ENCODE assay signal across 8 cellular contexts in the genomic region with DNA sequence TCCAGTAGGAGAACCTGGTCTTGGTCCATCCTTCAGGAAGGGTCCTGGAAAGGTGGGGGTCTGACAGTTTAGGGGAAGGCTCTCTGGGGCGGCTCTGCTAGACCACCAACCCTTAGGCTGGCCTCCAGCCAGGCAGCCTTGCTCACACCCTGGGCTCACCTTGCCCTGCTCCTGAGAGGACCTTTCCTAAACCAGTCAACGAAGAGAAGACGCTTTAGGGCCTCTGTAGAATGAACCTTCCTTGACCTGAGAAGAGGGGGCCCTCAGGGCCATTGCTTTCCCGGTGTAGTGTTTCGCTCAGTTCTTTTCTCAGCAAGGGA. TPM values are rescaled to one million over a fixed set of nuclear protein-coding genes. Genes with fewer than 3 reads are reported as not detected.
DNase-seq lines count a peak whose midpoint lies in the region; ATAC-seq, FAIRE-seq and TF ChIP-seq lines count a peak whose summit lies in the region.

No MANE protein-coding gene starts in this region.

- H3K4me2 ChIP-seq in PC-9 (peak overlapping the region; percentile 79), H1 (ENCODE audit: insufficient read depth in 1 of 2, low read depth in 2 of 2, low read length in 2 of 2) (peak overlapping the region; percentile 63 to 98), neuronal stem cell (ENCODE audit: insufficient read depth, low read length, poor library complexity, severe bottlenecking) (peak overlapping the region; percentile 31)

- 87% methylated on average over 5 of the region's 5 CpGs; no CpG with 5 or more reads in 1 of the 2 experiments for whole genome bisulfite sequencing in H1 (ENCODE audit: extremely low coverage in 1 of 2, insufficient coverage in 1 of 2, insufficient read length in 1 of 2, insufficient replicate concordance in 2 of 2, low coverage in 1 of 2, low lambda C conversion rate in 2 of 2, missing lambda C conversion rate in 1 of 2), 2 experiments
- WGBS in neuronal stem cell (ENCODE audit: extremely low coverage in 2 of 2, insufficient read length in 2 of 2, insufficient replicate concordance in 1 of 2), 2 donors = no CpG with 5 or more reads among the region's 5 CpGs

- H3K9ac ChIP-seq in H1 (replicated peaks in 1 of 4; ENCODE audit: extremely low read depth in 1 of 4, low read depth in 3 of 4, low read length in 3 of 4) (no peak overlapping the region), neuronal stem cell (ENCODE audit: low read depth, low read length, poor library complexity) (peak overlapping the region; percentile 30)

- H3F3A ChIP-seq in PC-9 (ENCODE audit: insufficient read depth, low read depth) = no peaks in the 10 kb centered on the region

- peak overlapping the region; percentile 74 for H3K27ac Mint-ChIP-seq in Calu3 (ENCODE audit: unreplicated experiment)

- peaks cover 17% of the 10 kb centered on the region for H3K79me2 ChIP-seq in PC-9 (ENCODE audit: low read depth)
- no peaks in the 10 kb centered on the region; a peak in 1 of 4 replicates for H3K79me2 ChIP-seq in H1 (ENCODE audit: control insufficient read depth in 1 of 2, insufficient read depth in 2 of 2, low read length in 2 of 2)

- TF ChIP-seq POLR2A in H1 (IDR thresholded peaks at IDR 0.05; ENCODE audit: control extremely low read depth in 1 of 2, low read depth in 2 of 2, low read length in 2 of 2) = no peak

- H4K8ac ChIP-seq in H1 (ENCODE audit: extremely low read depth, insufficient read depth, low read length) (no peak overlapping the region), neuronal stem cell (ENCODE audit: low read depth, low read length) (no peak overlapping the region)

- no peaks in the 10 kb centered on the region for H3K9me2 ChIP-seq in PC-9 (ENCODE audit: insufficient read depth)

- TF ChIP-seq RAD21 in H1 (IDR thresholded peaks at IDR 0.05 in 1 of 2, conservative IDR thresholded peaks at IDR 0.05 in 1 of 2; ENCODE audit: low read depth in 2 of 2, low read length in 2 of 2) = no peak

- H2AFZ ChIP-seq in PC-9 (no peak overlapping the region), H1 (ENCODE audit: low read length) (no peak overlapping the region), neuronal stem cell (ENCODE audit: low read length) (peak overlapping the region; percentile 95)

- H2BK5ac ChIP-seq in H1 (ENCODE audit: low read depth, low read length) (no peak overlapping the region), neuronal stem cell (ENCODE audit: low read length) (peak overlapping the region; percentile 78)

- H3K27me3 ChIP-seq in PC-9 (ENCODE audit: insufficient read depth, low read depth) (no peaks in the 10 kb centered on the region), H1 (replicated peaks in 1 of 4; ENCODE audit: control insufficient read depth in 3 of 4, extremely low read depth in 1 of 4, insufficient read depth in 3 of 4, low read length in 3 of 4) (peaks cover 0 to 3% (median 0%) of the 10 kb centered on the region in 4 experiments; a peak in 1 of 7 replicates), neuronal stem cell (ENCODE audit: control insufficient read depth in 3 of 3, insufficient read depth in 3 of 3, low read depth in 1 of 3, low read length in 3 of 3) (peaks cover 0 to 7% (median 0%) of the 10 kb centered on the region in 3 experiments)

- DNase-seq in Calu3 (no peak), PC-9 (no peak), H1 (ENCODE audit: low read depth in 1 of 2, low spot score in 2 of 2) (no peak), neuronal stem cell (ENCODE audit: low spot score) (no peak)
- no peak for DNase-seq in effector CD8-positive, alpha-beta T cell (lab: John Stamatoyannopoulos, UW)

- H3K4ac ChIP-seq in H1 (replicated peaks; ENCODE audit: insufficient read length, low read depth, low read length) (no peak overlapping the region), neuronal stem cell (ENCODE audit: low read length) (no peak overlapping the region)

- H3K56ac ChIP-seq in H1 (replicated peaks; ENCODE audit: insufficient read length, low read depth, low read length) = no peak overlapping the region

- H3K4me1 Mint-ChIP-seq in Calu3 (ENCODE audit: low read depth, unreplicated experiment) = peaks cover 9% of the 10 kb centered on the region

- H3K36me3 ChIP-seq in PC-9 (ENCODE audit: low read depth) (no peaks in the 10 kb centered on the region), H1 (ENCODE audit: control insufficient read depth in 2 of 4, insufficient read depth in 4 of 4, low read length in 3 of 4) (peaks cover 4 to 10% (median 10%) of the 10 kb centered on the region in 4 experiments; a peak in 7 of 8 replicates), neuronal stem cell (replicated peaks in 1 of 2; ENCODE audit: control insufficient read depth in 2 of 2, insufficient read depth in 2 of 2, low read length in 2 of 2) (peaks cover 5 to 20% of the 10 kb centered on the region in 2 donors)

- H3K18ac ChIP-seq in H1 (ENCODE audit: extremely low read depth, low read length) = no peak overlapping the region
- H3K18ac ChIP-seq in neuronal stem cell (ENCODE audit: low read length) = peak overlapping the region; percentile 57

- H3K23ac ChIP-seq in H1 (ENCODE audit: insufficient read length) (no peak overlapping the region), neuronal stem cell (ENCODE audit: low read depth, low read length, poor library complexity) (no peak overlapping the region)

- no peak overlapping the region for H4K5ac ChIP-seq in H1 (ENCODE audit: insufficient read length, low read depth, low read length)

- intact Hi-C loops in Calu3 (cut with micrococcal nuclease; ENCODE audit: unreplicated experiment) = no loop called here
- intact Hi-C loops in PC-9 (cut with micrococcal nuclease; ENCODE audit: unreplicated experiment) = loop anchor here (1.0 kb wide), 1 partner anchor 14 kb away; no protein-coding TSS in a partner anchor

- no peak overlapping the region; the same call in 1 of the 2 replicates for H2AK5ac ChIP-seq in H1 (ENCODE audit: low read depth, low read length)
- H2AK5ac ChIP-seq in neuronal stem cell (ENCODE audit: low read depth, low read length) = peak overlapping the region; percentile 99

- H4K91ac ChIP-seq in H1 (replicated peaks; ENCODE audit: insufficient read length, low read length) (no peak overlapping the region), neuronal stem cell (ENCODE audit: low read depth, low read length, poor library complexity) (no peak overlapping the region)

- ATAC-seq in GM18868 (IDR thresholded peaks at IDR 0.05; ENCODE audit: unreplicated experiment) = no peak
- ATAC-seq in GM18873 (IDR thresholded peaks at IDR 0.05; ENCODE audit: low FRiP score, unreplicated experiment) = no peak
- no peak for ATAC-seq in HG02938 (IDR thresholded peaks at IDR 0.05; ENCODE audit: unreplicated experiment)

- FAIRE-seq in H1 (lab: Jason Lieb, UNC) = no peak

- H3K4me3 ChIP-seq in PC-9 (peak overlapping the region; percentile 95), H1 (ENCODE audit: extremely low read depth in 1 of 4, insufficient read depth in 2 of 4, low read depth in 3 of 4, low read length in 4 of 4) (peak overlapping the region in 3 of 4 experiments; percentile 68 to 85 (median 69); a peak in 6 of 8 replicates), neuronal stem cell (ENCODE audit: low read length in 2 of 2) (peak overlapping the region in 1 of 2 donors; percentile 58)

- H4K20me1 ChIP-seq in PC-9 (ENCODE audit: insufficient read depth) = no peaks in the 10 kb centered on the region
- H4K20me1 ChIP-seq in H1 (replicated peaks in 1 of 2; ENCODE audit: control insufficient read depth in 1 of 2, insufficient read depth in 2 of 2, low read length in 2 of 2) = peaks cover 3% of the 10 kb centered on the region in 2 experiments

- H3K4me3 Mint-ChIP-seq in Calu3 (ENCODE audit: low read depth, unreplicated experiment) = peak overlapping the region; percentile 97

- H3K14ac ChIP-seq in H1 (ENCODE audit: insufficient read length) (no peak overlapping the region), neuronal stem cell (ENCODE audit: low read length) (no peak overlapping the region)

- H3K27ac ChIP-seq in PC-9 (no peak overlapping the region), H1 (ENCODE audit: low read depth, low read length) (no peak overlapping the region), neuronal stem cell (replicated peaks; ENCODE audit: low read length) (no peak overlapping the region)

- TF ChIP-seq CTCF in Calu3 (IDR thresholded peaks at IDR 0.05; ENCODE audit: unreplicated experiment) = no peak
- TF ChIP-seq CTCF in PC-9 (conservative IDR thresholded peaks at IDR 0.05) = no peak
- TF ChIP-seq CTCF in H1 (IDR thresholded peaks at IDR 0.05; ENCODE audit: control extremely low read depth in 1 of 3, insufficient read depth in 1 of 3, low read depth in 1 of 3, low read length in 3 of 3) = no peak

- H2BK15ac ChIP-seq in H1 (ENCODE audit: low read length) (no peak overlapping the region), neuronal stem cell (ENCODE audit: low read length) (peak overlapping the region; percentile 92)

- H2BK20ac ChIP-seq in H1 (ENCODE audit: low read length) = no peak overlapping the region

- peaks cover 49% of the 10 kb centered on the region for H3K36me3 Mint-ChIP-seq in Calu3 (ENCODE audit: insufficient read depth, unreplicated experiment)

- H3K4me1 ChIP-seq in PC-9 (replicated peaks; ENCODE audit: insufficient read depth) = peaks cover 15% of the 10 kb centered on the region
- peaks cover 5 to 35% (median 28%) of the 10 kb centered on the region in 4 experiments for H3K4me1 ChIP-seq in H1 (replicated peaks in 1 of 4; ENCODE audit: control insufficient read depth in 3 of 4, insufficient read depth in 4 of 4, low read length in 3 of 4)
- H3K4me1 ChIP-seq in neuronal stem cell (ENCODE audit: control insufficient read depth in 2 of 2, insufficient read depth in 1 of 2, low read depth in 1 of 2, low read length in 2 of 2) = peaks cover 29 to 39% of the 10 kb centered on the region in 2 donors

- peaks cover 9% of the 10 kb centered on the region; the same call in 1 of the 2 replicates for H3K23me2 ChIP-seq in H1 (ENCODE audit: low read depth, low read length)

- H3K9me3 ChIP-seq in PC-9 (ENCODE audit: insufficient read depth, low read depth) (no peaks in the 10 kb centered on the region), H1 (ENCODE audit: insufficient read depth in 2 of 2, low read depth in 1 of 2, low read length in 1 of 2) (no peaks in the 10 kb centered on the region), neuronal stem cell (replicated peaks in 1 of 2; ENCODE audit: control insufficient read depth in 2 of 2, insufficient read depth in 1 of 2, low read depth in 1 of 2, low read length in 2 of 2) (no peaks in the 10 kb centered on the region)

- H3K79me1 ChIP-seq in H1 (ENCODE audit: low read depth, low read length) = no peaks in the 10 kb centered on the region; the same call in 1 of the 2 replicates
- H3K79me1 ChIP-seq in neuronal stem cell (ENCODE audit: low read depth, low read length) = peaks cover 8% of the 10 kb centered on the region

- H2BK120ac ChIP-seq in H1 (replicated peaks; ENCODE audit: low read depth, low read length) = no peak overlapping the region
- peak overlapping the region; percentile 94 for H2BK120ac ChIP-seq in neuronal stem cell (ENCODE audit: low read depth, low read length)

- CTCF ChIA-PET in Calu3 (lab: Charles Lee) (no interaction called here), PC-9 (lab: Charles Lee) (no interaction called here), H1 (lab: Charles Lee; ENCODE audit: partially characterized antibody) (interaction anchor here (0.6 kb wide), 1 partner anchor 743 kb away, joined by 3 read pairs; no protein-coding TSS in a partner anchor)

- BruUV-seq in Calu3 (replicated peaks; lab: Mats Ljungman, UMichigan) (TSS peak; percentile 56), PC-9 (replicated peaks; lab: Mats Ljungman, UMichigan) (no TSS peak)

- no peak for TF ChIP-seq EP300 in H1 (IDR thresholded peaks at IDR 0.05; ENCODE audit: borderline replicate concordance in 1 of 2, low read depth in 2 of 2, low read length in 2 of 2)

- H3K27me3 Mint-ChIP-seq in Calu3 (ENCODE audit: unreplicated experiment) = no peaks in the 10 kb centered on the region

- H2BK12ac ChIP-seq in H1 (ENCODE audit: low read depth, low read length) = peak overlapping the region; percentile 35; the same call in 1 of the 2 replicates
- no peak overlapping the region for H2BK12ac ChIP-seq in neuronal stem cell (ENCODE audit: low read length)

- POLR2A ChIA-PET in PC-9 (lab: Charles Lee; ENCODE audit: unreplicated experiment) (no interaction called here), H1 (lab: Charles Lee; ENCODE audit: partially characterized antibody) (interaction anchor here (1.1 kb wide), 1 partner anchor 92 kb away, joined by 3 read pairs; a partner anchor contains a TSS)

- no peaks in the 10 kb centered on the region for H3K9me3 Mint-ChIP-seq in Calu3 (ENCODE audit: low read depth, unreplicated experiment)

RNA-seq across cellular contexts. Expression of a gene that starts 1.1 kb away (rescaled TPM):
- total RNA-seq in Calu3 (2022) = 69.6 and 75.0 TPM in 2 replicates
- total RNA-seq in PC-9 (2021) = 83.5 and 91.0 TPM in 2 replicates
- total RNA-seq in H1 (2021; fragmentation: NEBNext Ultra II Directional; extraction: Animal tissue kit (Norgen Biotek cat#: 25700)) = 30.3 and 31.2 TPM in 2 replicates
- 21.7 and 32.4 TPM in 2 replicates for polyA plus RNA-seq in H1 (2011; rRNA removed)
- polyA plus RNA-seq in H1 (2011; cell fraction: cytosol; rRNA removed) = 21.8 TPM
- 69.1 TPM for polyA plus RNA-seq in H1 (2011; cell fraction: nucleus; rRNA removed)
- polyA plus RNA-seq in H1 (2012, experiment 1 of 2) = 28.3 to 33.6 TPM (median 29.7 TPM) in 4 replicates
- 28.7 TPM for polyA plus RNA-seq in H1 (2012, experiment 2 of 2)
- 18.1 TPM for polyA plus RNA-seq in H1 (2013, experiment 1 of 2)
- polyA plus RNA-seq in H1 (2013, experiment 2 of 2) = 16.5 TPM
- 12.9 and 21.6 TPM in 2 replicates for polyA minus RNA-seq in H1 (2011; rRNA and poly(A)+ RNA removed)
- 19.9 TPM for polyA minus RNA-seq in H1 (2011; cell fraction: cytosol; rRNA and poly(A)+ RNA removed)
- 16.8 TPM for polyA minus RNA-seq in H1 (2011; cell fraction: nucleus; rRNA and poly(A)+ RNA removed)
- polyA plus RNA-seq in neuronal stem cell (2013, experiment 1 of 2) = 31.6 TPM
- 31.4 TPM for polyA plus RNA-seq in neuronal stem cell (2013, experiment 2 of 2)

RNA-seq across cellular contexts. Expression of a gene that starts 10.6 kb away (rescaled TPM):
- total RNA-seq in Calu3 (2022) (44.7 and 44.9 TPM in 2 replicates), PC-9 (2021) (70.8 and 82.9 TPM in 2 replicates)
- total RNA-seq in H1 (2021; fragmentation: NEBNext Ultra II Directional; extraction: Animal tissue kit (Norgen Biotek cat#: 25700)) = 51.6 and 52.8 TPM in 2 replicates
- 17.7 and 25.2 TPM in 2 replicates for polyA plus RNA-seq in H1 (2011; rRNA removed)
- 27.2 TPM for polyA plus RNA-seq in H1 (2011; cell fraction: cytosol; rRNA removed)
- 20.7 TPM for polyA plus RNA-seq in H1 (2011; cell fraction: nucleus; rRNA removed)
- 30.1 to 45.6 TPM (median 44.3 TPM) in 4 replicates for polyA plus RNA-seq in H1 (2012, experiment 1 of 2)
- polyA plus RNA-seq in H1 (2012, experiment 2 of 2) = 37.2 TPM
- polyA plus RNA-seq in H1 (2013, experiment 1 of 2) = 25.0 TPM
- 25.0 TPM for polyA plus RNA-seq in H1 (2013, experiment 2 of 2)
- 18.1 and 24.6 TPM in 2 replicates for polyA minus RNA-seq in H1 (2011; rRNA and poly(A)+ RNA removed)
- 29.3 TPM for polyA minus RNA-seq in H1 (2011; cell fraction: cytosol; rRNA and poly(A)+ RNA removed)
- 17.5 TPM for polyA minus RNA-seq in H1 (2011; cell fraction: nucleus; rRNA and poly(A)+ RNA removed)
- polyA plus RNA-seq in neuronal stem cell (2013, experiment 1 of 2) = 21.7 TPM
- 21.0 TPM for polyA plus RNA-seq in neuronal stem cell (2013, experiment 2 of 2)

RNA-seq across cellular contexts. Expression of a gene that starts 15.9 kb away (rescaled TPM):
- total RNA-seq in Calu3 (2022) (0.28 TPM in 1 of 2 replicates, not detected in the other), PC-9 (2021) (2.6 and 2.7 TPM in 2 replicates)
- total RNA-seq in H1 (2021; fragmentation: NEBNext Ultra II Directional; extraction: Animal tissue kit (Norgen Biotek cat#: 25700)) = 0.65 and 0.71 TPM in 2 replicates
- polyA plus RNA-seq in H1 (2011; rRNA removed) = 0.50 and 0.51 TPM in 2 replicates
- polyA plus RNA-seq in H1 (2011; cell fraction: cytosol; rRNA removed) = 0.78 TPM
- 0.88 TPM for polyA plus RNA-seq in H1 (2011; cell fraction: nucleus; rRNA removed)
- 0.56 to 0.80 TPM (median 0.68 TPM) in 4 replicates for polyA plus RNA-seq in H1 (2012, experiment 1 of 2)
- polyA plus RNA-seq in H1 (2012, experiment 2 of 2) = 0.64 TPM
- polyA plus RNA-seq in H1 (2013, experiment 1 of 2) = 0.43 TPM
- polyA plus RNA-seq in H1 (2013, experiment 2 of 2) = 0.37 TPM
- polyA minus RNA-seq in H1 (2011; rRNA and poly(A)+ RNA removed) = 0.37 TPM in 1 of 2 replicates, not detected in the other
- polyA minus RNA-seq in H1 (2011; cell fraction: cytosol; rRNA and poly(A)+ RNA removed) = not detected
- 0.50 TPM for polyA minus RNA-seq in H1 (2011; cell fraction: nucleus; rRNA and poly(A)+ RNA removed)
- 0.13 TPM for polyA plus RNA-seq in neuronal stem cell (2013, experiment 1 of 2)
- 0.21 TPM for polyA plus RNA-seq in neuronal stem cell (2013, experiment 2 of 2)

RNA-seq across cellular contexts. Expression of a gene that starts 23.2 kb away (rescaled TPM):
- total RNA-seq in Calu3 (2022) (7.2 and 9.5 TPM in 2 replicates), PC-9 (2021) (18.3 and 20.0 TPM in 2 replicates)
- total RNA-seq in H1 (2021; fragmentation: NEBNext Ultra II Directional; extraction: Animal tissue kit (Norgen Biotek cat#: 25700)) = 3.4 and 3.7 TPM in 2 replicates
- 3.3 and 4.0 TPM in 2 replicates for polyA plus RNA-seq in H1 (2011; rRNA removed)
- polyA plus RNA-seq in H1 (2011; cell fraction: cytosol; rRNA removed) = 3.0 TPM
- 3.1 TPM for polyA plus RNA-seq in H1 (2011; cell fraction: nucleus; rRNA removed)
- 3.0 to 4.2 TPM (median 3.7 TPM) in 4 replicates for polyA plus RNA-seq in H1 (2012, experiment 1 of 2)
- polyA plus RNA-seq in H1 (2012, experiment 2 of 2) = 2.7 TPM
- polyA plus RNA-seq in H1 (2013, experiment 1 of 2) = 1.9 TPM
- 1.6 TPM for polyA plus RNA-seq in H1 (2013, experiment 2 of 2)
- polyA minus RNA-seq in H1 (2011; rRNA and poly(A)+ RNA removed) = 2.3 and 4.1 TPM in 2 replicates
- 3.4 TPM for polyA minus RNA-seq in H1 (2011; cell fraction: cytosol; rRNA and poly(A)+ RNA removed)
- polyA minus RNA-seq in H1 (2011; cell fraction: nucleus; rRNA and poly(A)+ RNA removed) = 3.4 TPM
- polyA plus RNA-seq in neuronal stem cell (2013, experiment 1 of 2) = 1.3 TPM
- polyA plus RNA-seq in neuronal stem cell (2013, experiment 2 of 2) = 1.3 TPM

RNA-seq across cellular contexts. Expression of a gene that starts 29.6 kb away (rescaled TPM):
- total RNA-seq in Calu3 (2022) (27.3 and 29.0 TPM in 2 replicates), PC-9 (2021) (86.9 and 95.0 TPM in 2 replicates)
- total RNA-seq in H1 (2021; fragmentation: NEBNext Ultra II Directional; extraction: Animal tissue kit (Norgen Biotek cat#: 25700)) = 111 and 117 TPM in 2 replicates
- 141 and 202 TPM in 2 replicates for polyA plus RNA-seq in H1 (2011; rRNA removed)
- polyA plus RNA-seq in H1 (2011; cell fraction: cytosol; rRNA removed) = 101 TPM
- polyA plus RNA-seq in H1 (2011; cell fraction: nucleus; rRNA removed) = 110 TPM
- 73.7 to 130 TPM (median 117 TPM) in 4 replicates for polyA plus RNA-seq in H1 (2012, experiment 1 of 2)
- polyA plus RNA-seq in H1 (2012, experiment 2 of 2) = 104 TPM
- polyA plus RNA-seq in H1 (2013, experiment 1 of 2) = 98.3 TPM
- 102 TPM for polyA plus RNA-seq in H1 (2013, experiment 2 of 2)
- polyA minus RNA-seq in H1 (2011; rRNA and poly(A)+ RNA removed) = 43.6 and 51.4 TPM in 2 replicates
- polyA minus RNA-seq in H1 (2011; cell fraction: cytosol; rRNA and poly(A)+ RNA removed) = 71.0 TPM
- 41.3 TPM for polyA minus RNA-seq in H1 (2011; cell fraction: nucleus; rRNA and poly(A)+ RNA removed)
- polyA plus RNA-seq in neuronal stem cell (2013, experiment 1 of 2) = 57.7 TPM
- 57.2 TPM for polyA plus RNA-seq in neuronal stem cell (2013, experiment 2 of 2)
